Comparison of ENCODE assay signal across 1 cellular context in genomic region chr17:46928472-46929261, GRCh38.
TF ChIP-seq lines count a peak whose summit lies in the region.

No MANE protein-coding gene starts in this region.

TF ChIP-seq in SK-N-SH, 30 proteins besides CTCF, POLR2A, EP300 and RAD21 (continued from another document):
- TF ChIP-seq PBX3 (IDR thresholded peaks at IDR 0.05) (no peak), EZH2phosphoT487 (IDR thresholded peaks at IDR 0.05; ENCODE audit: borderline replicate concordance, low read depth) (no peak), TEAD4 (IDR thresholded peaks at IDR 0.05; ENCODE audit: borderline replicate concordance, insufficient read depth) (no peak)
